Comparison of ENCODE assay signal across 9 cellular contexts in the genomic region with DNA sequence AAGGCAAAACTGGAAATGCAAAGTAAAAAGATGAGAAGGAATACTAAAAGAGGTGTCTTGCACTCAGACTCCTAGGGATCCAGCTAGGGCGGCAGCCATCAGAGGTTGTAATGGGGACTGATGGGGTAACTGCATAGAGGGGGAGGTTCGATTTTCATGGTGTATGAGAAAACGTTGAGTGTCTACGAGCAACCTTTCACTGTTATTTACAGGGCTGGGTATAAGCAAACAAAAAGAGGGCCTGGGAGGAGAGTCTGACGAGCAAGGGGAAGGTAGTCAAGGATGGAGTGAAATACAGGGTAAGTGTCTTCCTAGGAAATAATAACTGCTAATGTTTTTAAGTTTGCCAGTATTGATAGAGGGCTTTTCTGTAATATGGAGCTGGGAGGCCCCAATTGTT. TPM values are rescaled to one million over a fixed set of nuclear protein-coding genes. Genes with fewer than 3 reads are reported as not detected.
"Had no signal": no experiment of that assay in that cellular context is flagged by ENCODE, and none has a peak within 500 bp of the region (broad histone marks: within the 10 kb centered on the region; RNA-seq: fewer than 3 reads in every experiment).

No MANE protein-coding gene starts in this region.

RNA-seq across cellular contexts. Expression of gene CXCL17, which starts 5.6 kb away (rescaled TPM):
- total RNA-seq: subcutaneous adipose tissue, temporal lobe, testis, thyroid gland, tibial nerve, transverse colon, uterus had no signal

RNA-seq across cellular contexts. Expression of gene CNFN, which starts 58.2 kb away (rescaled TPM):
- total RNA-seq: temporal lobe, thoracic aorta, urinary bladder had no signal
